ENCODE assay signal across 11 cellular contexts in genomic region chr3:187889601-187890404, GRCh38.
DNase-seq lines count a peak whose midpoint lies in the region; ATAC-seq and TF ChIP-seq lines count a peak whose summit lies in the region.
"Had no signal": no experiment of that assay in that cellular context is flagged by ENCODE, and none has a peak within 500 bp of the region (broad histone marks: within the 10 kb centered on the region; RNA-seq: fewer than 3 reads in every experiment).

No MANE protein-coding gene starts in this region.

- TF ChIP-seq CTCF in upper lobe of right lung (IDR thresholded peaks at IDR 0.05), result no peak

- H3K4me1 ChIP-seq in iPS-15b (ENCODE audit: control insufficient read depth, insufficient read depth, low read length) (no peaks in the 10 kb centered on the region), upper lobe of right lung (peaks cover 6% of the 10 kb centered on the region)
- H3K4me1 ChIP-seq: tibial artery had no signal

- H3K36me3 Mint-ChIP-seq in activated naive CD8-positive, alpha-beta T cell treated with anti-CD3 and anti-CD28 coated beads, Interleukin-2, amount 10 ng/mL, durations not matched to agents 7 days and 5 days, result peaks cover 19% of the 10 kb centered on the region
- H3K36me3 Mint-ChIP-seq in activated naive CD8-positive, alpha-beta T cell treated with anti-CD3 and anti-CD28 coated beads for 36 hours, result no peaks in the 10 kb centered on the region
- peaks cover 4% of the 10 kb centered on the region for H3K36me3 Mint-ChIP-seq in T-helper 17 cell (ENCODE audit: low read depth)

- H3K27ac Mint-ChIP-seq in activated naive CD8-positive, alpha-beta T cell treated with anti-CD3 and anti-CD28 coated beads, Interleukin-2, amount 10 ng/mL, durations not matched to agents 7 days and 5 days, result peak overlapping the region; percentile 87
- no peak overlapping the region for H3K27ac Mint-ChIP-seq in activated naive CD8-positive, alpha-beta T cell treated with anti-CD3 and anti-CD28 coated beads for 36 hours
- H3K27ac Mint-ChIP-seq in T-helper 17 cell, result peak overlapping the region; percentile 27

- no peak for DNase-seq in activated naive CD8-positive, alpha-beta T cell treated with anti-CD3 and anti-CD28 coated beads, Interleukin-2, amount 10 ng/mL, durations not matched to agents 7 days and 5 days
- no peak for DNase-seq in activated naive CD8-positive, alpha-beta T cell treated with anti-CD3 and anti-CD28 coated beads for 36 hours
- DNase-seq in T-helper 17 cell (no peak), upper lobe of right lung (no peak), NCI-H524 (lab: John Stamatoyannopoulos, UW) (no peak), NCI-H526 treated with DMSO at 0.1 percent for 48 hours (lab: John Stamatoyannopoulos, UW) (no peak), midbrain (lab: John Stamatoyannopoulos, UW) (no peak)
- DNase-seq: effector CD4-positive, alpha-beta T cell; KBM-7 had no signal

- H3K36me3 ChIP-seq in iPS-15b (ENCODE audit: control insufficient read depth, insufficient read depth, low read length) (no peaks in the 10 kb centered on the region), upper lobe of right lung (no peaks in the 10 kb centered on the region)
- H3K36me3 ChIP-seq: tibial artery had no signal

- H3K27me3 ChIP-seq in iPS-15b (ENCODE audit: control insufficient read depth, insufficient read depth, low read length) (no peaks in the 10 kb centered on the region), upper lobe of right lung (no peaks in the 10 kb centered on the region)
- H3K27me3 ChIP-seq: tibial artery had no signal

- H3K4me3 ChIP-seq in iPS-15b (ENCODE audit: low read depth, low read length) (peak overlapping the region; percentile 46), upper lobe of right lung (no peak overlapping the region)
- H3K4me3 ChIP-seq: tibial artery had no signal

- H3K27me3 Mint-ChIP-seq in activated naive CD8-positive, alpha-beta T cell treated with anti-CD3 and anti-CD28 coated beads, Interleukin-2, amount 10 ng/mL, durations not matched to agents 7 days and 5 days, result peaks cover 2% of the 10 kb centered on the region
- no peaks in the 10 kb centered on the region for H3K27me3 Mint-ChIP-seq in activated naive CD8-positive, alpha-beta T cell treated with anti-CD3 and anti-CD28 coated beads for 36 hours
- H3K27me3 Mint-ChIP-seq in T-helper 17 cell, result no peaks in the 10 kb centered on the region

- H3K4me1 Mint-ChIP-seq in activated naive CD8-positive, alpha-beta T cell treated with anti-CD3 and anti-CD28 coated beads, Interleukin-2, amount 10 ng/mL, durations not matched to agents 7 days and 5 days, result peaks cover 14% of the 10 kb centered on the region
- peaks cover 5% of the 10 kb centered on the region for H3K4me1 Mint-ChIP-seq in activated naive CD8-positive, alpha-beta T cell treated with anti-CD3 and anti-CD28 coated beads for 36 hours
- H3K4me1 Mint-ChIP-seq in T-helper 17 cell, result peaks cover 5% of the 10 kb centered on the region

- POLR2A ChIA-PET in activated naive CD8-positive, alpha-beta T cell treated with anti-CD3 and anti-CD28 coated beads, Interleukin-2, amount 10 ng/mL, durations not matched to agents 7 days and 5 days (lab: Charles Lee), result interaction anchor here (0.8 kb wide), 1 partner anchor 12 kb away, joined by 3 read pairs; no protein-coding TSS in a partner anchor

- no peaks in the 10 kb centered on the region for H3K9me3 ChIP-seq in T-helper 17 cell (ENCODE audit: control insufficient read depth, low read length, poor library complexity, severe bottlenecking)
- no peaks in the 10 kb centered on the region for H3K9me3 ChIP-seq in iPS-15b (ENCODE audit: control insufficient read depth, insufficient read depth, low read length)
- no peaks in the 10 kb centered on the region for H3K9me3 ChIP-seq in upper lobe of right lung
- H3K9me3 ChIP-seq: tibial artery had no signal

- H3K9ac ChIP-seq in iPS-15b (ENCODE audit: low read depth, low read length), result no peak overlapping the region

- H3K4me3 Mint-ChIP-seq in activated naive CD8-positive, alpha-beta T cell treated with anti-CD3 and anti-CD28 coated beads, Interleukin-2, amount 10 ng/mL, durations not matched to agents 7 days and 5 days, result peak overlapping the region; percentile 52
- H3K4me3 Mint-ChIP-seq in activated naive CD8-positive, alpha-beta T cell treated with anti-CD3 and anti-CD28 coated beads for 36 hours, result no peak overlapping the region
- H3K4me3 Mint-ChIP-seq in T-helper 17 cell, result no peak overlapping the region

- ATAC-seq in activated naive CD8-positive, alpha-beta T cell treated with anti-CD3 and anti-CD28 coated beads, Interleukin-2, amount 10 ng/mL, durations not matched to agents 7 days and 5 days (ENCODE audit: low read depth), result no peak
- no peak for ATAC-seq in T-helper 17 cell
- peak; percentile 85 for ATAC-seq in upper lobe of right lung

- intact Hi-C loops in upper lobe of right lung (cut with DNase I), result no loop called here

- H3K9me3 Mint-ChIP-seq in activated naive CD8-positive, alpha-beta T cell treated with anti-CD3 and anti-CD28 coated beads, Interleukin-2, amount 10 ng/mL, durations not matched to agents 7 days and 5 days, result peaks cover 23% of the 10 kb centered on the region
- no peaks in the 10 kb centered on the region for H3K9me3 Mint-ChIP-seq in activated naive CD8-positive, alpha-beta T cell treated with anti-CD3 and anti-CD28 coated beads for 36 hours

- no peak overlapping the region for H3K27ac ChIP-seq in upper lobe of right lung
- H3K27ac ChIP-seq: tibial artery had no signal
